1 cellular context compared by ENCODE assay signal in the genomic region with DNA sequence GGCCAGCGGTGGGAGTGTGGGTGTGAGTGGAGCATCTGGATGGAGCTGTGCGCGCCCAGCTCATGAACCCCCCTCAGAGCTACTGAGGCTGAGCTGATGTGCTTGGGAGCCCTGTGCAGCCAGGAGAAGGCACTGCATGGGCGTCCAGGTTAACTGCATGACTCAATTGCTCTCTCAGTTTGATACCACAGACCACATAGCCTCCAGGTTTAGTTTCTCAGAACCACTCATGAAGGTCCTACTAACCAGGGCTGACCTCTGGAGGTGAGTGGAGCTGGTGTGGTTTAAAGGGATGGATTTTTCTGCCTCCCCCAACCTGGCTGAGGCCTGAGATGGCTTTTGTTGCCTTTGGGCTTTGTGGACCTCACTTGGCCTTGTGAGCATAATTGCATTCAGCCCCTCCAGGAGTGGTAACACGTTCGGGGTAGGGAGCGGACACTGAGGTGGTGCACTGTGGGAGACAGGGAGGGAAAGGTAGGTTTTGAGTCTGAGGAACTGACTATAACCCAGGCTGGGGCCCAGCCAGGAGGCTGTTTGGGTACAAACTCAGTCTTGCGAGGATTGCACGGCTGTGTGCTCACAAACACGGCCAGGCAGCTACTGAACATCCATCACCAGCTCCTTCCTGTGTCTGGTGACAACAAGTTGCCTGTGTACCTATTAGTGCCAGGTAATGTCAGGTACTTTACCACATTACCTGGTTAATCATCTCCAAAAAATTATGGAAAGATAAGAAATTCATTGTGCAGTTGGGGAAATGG.
TF ChIP-seq lines count a peak whose summit lies in the region.

No MANE protein-coding gene starts in this region.

TF ChIP-seq in GM12878, 131 proteins besides CTCF, POLR2A, EP300 and RAD21 (continued from another document and continues in another):
- TF ChIP-seq, protein P1, sequence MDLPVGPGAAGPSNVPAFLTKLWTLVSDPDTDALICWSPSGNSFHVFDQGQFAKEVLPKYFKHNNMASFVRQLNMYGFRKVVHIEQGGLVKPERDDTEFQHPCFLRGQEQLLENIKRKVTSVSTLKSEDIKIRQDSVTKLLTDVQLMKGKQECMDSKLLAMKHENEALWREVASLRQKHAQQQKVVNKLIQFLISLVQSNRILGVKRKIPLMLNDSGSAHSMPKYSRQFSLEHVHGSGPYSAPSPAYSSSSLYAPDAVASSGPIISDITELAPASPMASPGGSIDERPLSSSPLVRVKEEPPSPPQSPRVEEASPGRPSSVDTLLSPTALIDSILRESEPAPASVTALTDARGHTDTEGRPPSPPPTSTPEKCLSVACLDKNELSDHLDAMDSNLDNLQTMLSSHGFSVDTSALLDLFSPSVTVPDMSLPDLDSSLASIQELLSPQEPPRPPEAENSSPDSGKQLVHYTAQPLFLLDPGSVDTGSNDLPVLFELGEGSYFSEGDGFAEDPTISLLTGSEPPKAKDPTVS (IDR thresholded peaks at IDR 0.05; ENCODE audit: low read depth, low read length), result no peak
- TF ChIP-seq SP1 (IDR thresholded peaks at IDR 0.05; ENCODE audit: low read depth, low read length) (no peak), ZNF622 (IDR thresholded peaks at IDR 0.05) (no peak), EZH2 (IDR thresholded peaks at IDR 0.05; ENCODE audit: borderline replicate concordance, control insufficient read depth, low read depth, low read length) (no peak), BMI1 (IDR thresholded peaks at IDR 0.05; ENCODE audit: borderline replicate concordance) (no peak), TARDBP (IDR thresholded peaks at IDR 0.05; ENCODE audit: borderline replicate concordance) (no peak), CREM (IDR thresholded peaks at IDR 0.05; ENCODE audit: low read depth) (no peak), TBL1XR1 (IDR thresholded peaks at IDR 0.05; ENCODE audit: low read depth, low read length) (no peak), ESRRA (IDR thresholded peaks at IDR 0.05; ENCODE audit: low read length) (no peak), EGR1 (IDR thresholded peaks at IDR 0.05; ENCODE audit: borderline replicate concordance in 1 of 2, low read depth in 2 of 2, low read length in 2 of 2) (no peak), SMAD1 (IDR thresholded peaks at IDR 0.05; ENCODE audit: low read depth, partially characterized antibody) (no peak), ZNF207 (IDR thresholded peaks at IDR 0.05; ENCODE audit: borderline replicate concordance) (no peak), BCL11A (IDR thresholded peaks at IDR 0.05; ENCODE audit: low read depth, low read length) (peak; percentile 53; the same call in 1 of the 2 replicates), RUNX3 (IDR thresholded peaks at IDR 0.05; ENCODE audit: low read length) (peak; percentile 95), NRF1 (conservative IDR thresholded peaks at IDR 0.05; ENCODE audit: low read depth, low read length) (no peak), SMC3 (IDR thresholded peaks at IDR 0.05; ENCODE audit: borderline replicate concordance, low read length) (peak; percentile 44; the same call in 1 of the 2 replicates), RB1 (IDR thresholded peaks at IDR 0.05; ENCODE audit: borderline replicate concordance) (no peak), IRF4 (IDR thresholded peaks at IDR 0.05; ENCODE audit: low read depth, low read length) (peak; percentile 69), EED (IDR thresholded peaks at IDR 0.05; ENCODE audit: low read depth) (peak; percentile 31; the same call in 1 of the 2 replicates), ASH2L (IDR thresholded peaks at IDR 0.05; ENCODE audit: borderline replicate concordance, low read depth) (no peak), SIN3A (IDR thresholded peaks at IDR 0.05; ENCODE audit: low read depth, low read length) (no peak), SRF (IDR thresholded peaks at IDR 0.05; ENCODE audit: low read depth in 2 of 2, low read length in 2 of 2) (0 out of 4 replicates have a peak, but pooled peaks of 1 of the 2 experiments have one; percentile 14), NR2C2 (IDR thresholded peaks at IDR 0.05; ENCODE audit: borderline replicate concordance, control insufficient read depth, insufficient read length, low read depth) (no peak)
- TF ChIP-seq, protein P2, sequence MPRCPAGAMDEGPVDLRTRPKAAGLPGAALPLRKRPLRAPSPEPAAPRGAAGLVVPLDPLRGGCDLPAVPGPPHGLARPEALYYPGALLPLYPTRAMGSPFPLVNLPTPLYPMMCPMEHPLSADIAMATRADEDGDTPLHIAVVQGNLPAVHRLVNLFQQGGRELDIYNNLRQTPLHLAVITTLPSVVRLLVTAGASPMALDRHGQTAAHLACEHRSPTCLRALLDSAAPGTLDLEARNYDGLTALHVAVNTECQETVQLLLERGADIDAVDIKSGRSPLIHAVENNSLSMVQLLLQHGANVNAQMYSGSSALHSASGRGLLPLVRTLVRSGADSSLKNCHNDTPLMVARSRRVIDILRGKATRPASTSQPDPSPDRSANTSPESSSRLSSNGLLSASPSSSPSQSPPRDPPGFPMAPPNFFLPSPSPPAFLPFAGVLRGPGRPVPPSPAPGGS (IDR thresholded peaks at IDR 0.05; ENCODE audit: borderline replicate concordance, insufficient read depth, low read depth, low read length, poor library complexity, severe bottlenecking), result no peak
- TF ChIP-seq, protein P3, sequence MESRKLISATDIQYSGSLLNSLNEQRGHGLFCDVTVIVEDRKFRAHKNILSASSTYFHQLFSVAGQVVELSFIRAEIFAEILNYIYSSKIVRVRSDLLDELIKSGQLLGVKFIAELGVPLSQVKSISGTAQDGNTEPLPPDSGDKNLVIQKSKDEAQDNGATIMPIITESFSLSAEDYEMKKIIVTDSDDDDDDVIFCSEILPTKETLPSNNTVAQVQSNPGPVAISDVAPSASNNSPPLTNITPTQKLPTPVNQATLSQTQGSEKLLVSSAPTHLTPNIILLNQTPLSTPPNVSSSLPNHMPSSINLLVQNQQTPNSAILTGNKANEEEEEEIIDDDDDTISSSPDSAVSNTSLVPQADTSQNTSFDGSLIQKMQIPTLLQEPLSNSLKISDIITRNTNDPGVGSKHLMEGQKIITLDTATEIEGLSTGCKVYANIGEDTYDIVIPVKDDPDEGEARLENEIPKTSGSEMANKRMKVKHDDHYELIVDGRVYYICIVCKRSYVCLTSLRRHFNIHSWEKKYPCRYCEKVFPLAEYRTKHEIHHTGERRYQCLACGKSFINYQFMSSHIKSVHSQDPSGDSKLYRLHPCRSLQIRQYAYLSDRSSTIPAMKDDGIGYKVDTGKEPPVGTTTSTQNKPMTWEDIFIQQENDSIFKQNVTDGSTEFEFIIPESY (IDR thresholded peaks at IDR 0.05), result no peak
- TF ChIP-seq, protein P4, sequence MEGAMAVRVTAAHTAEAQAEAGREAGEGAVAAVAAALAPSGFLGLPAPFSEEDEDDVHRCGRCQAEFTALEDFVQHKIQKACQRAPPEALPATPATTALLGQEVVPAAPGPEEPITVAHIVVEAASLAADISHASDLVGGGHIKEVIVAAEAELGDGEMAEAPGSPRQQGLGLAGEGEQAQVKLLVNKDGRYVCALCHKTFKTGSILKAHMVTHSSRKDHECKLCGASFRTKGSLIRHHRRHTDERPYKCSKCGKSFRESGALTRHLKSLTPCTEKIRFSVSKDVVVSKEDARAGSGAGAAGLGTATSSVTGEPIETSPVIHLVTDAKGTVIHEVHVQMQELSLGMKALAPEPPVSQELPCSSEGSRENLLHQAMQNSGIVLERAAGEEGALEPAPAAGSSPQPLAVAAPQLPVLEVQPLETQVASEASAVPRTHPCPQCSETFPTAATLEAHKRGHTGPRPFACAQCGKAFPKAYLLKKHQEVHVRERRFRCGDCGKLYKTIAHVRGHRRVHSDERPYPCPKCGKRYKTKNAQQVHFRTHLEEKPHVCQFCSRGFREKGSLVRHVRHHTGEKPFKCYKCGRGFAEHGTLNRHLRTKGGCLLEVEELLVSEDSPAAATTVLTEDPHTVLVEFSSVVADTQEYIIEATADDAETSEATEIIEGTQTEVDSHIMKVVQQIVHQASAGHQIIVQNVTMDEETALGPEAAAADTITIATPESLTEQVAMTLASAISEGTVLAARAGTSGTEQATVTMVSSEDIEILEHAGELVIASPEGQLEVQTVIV (IDR thresholded peaks at IDR 0.05; ENCODE audit: borderline replicate concordance, partially characterized antibody), result no peak
- TF ChIP-seq, protein P5, sequence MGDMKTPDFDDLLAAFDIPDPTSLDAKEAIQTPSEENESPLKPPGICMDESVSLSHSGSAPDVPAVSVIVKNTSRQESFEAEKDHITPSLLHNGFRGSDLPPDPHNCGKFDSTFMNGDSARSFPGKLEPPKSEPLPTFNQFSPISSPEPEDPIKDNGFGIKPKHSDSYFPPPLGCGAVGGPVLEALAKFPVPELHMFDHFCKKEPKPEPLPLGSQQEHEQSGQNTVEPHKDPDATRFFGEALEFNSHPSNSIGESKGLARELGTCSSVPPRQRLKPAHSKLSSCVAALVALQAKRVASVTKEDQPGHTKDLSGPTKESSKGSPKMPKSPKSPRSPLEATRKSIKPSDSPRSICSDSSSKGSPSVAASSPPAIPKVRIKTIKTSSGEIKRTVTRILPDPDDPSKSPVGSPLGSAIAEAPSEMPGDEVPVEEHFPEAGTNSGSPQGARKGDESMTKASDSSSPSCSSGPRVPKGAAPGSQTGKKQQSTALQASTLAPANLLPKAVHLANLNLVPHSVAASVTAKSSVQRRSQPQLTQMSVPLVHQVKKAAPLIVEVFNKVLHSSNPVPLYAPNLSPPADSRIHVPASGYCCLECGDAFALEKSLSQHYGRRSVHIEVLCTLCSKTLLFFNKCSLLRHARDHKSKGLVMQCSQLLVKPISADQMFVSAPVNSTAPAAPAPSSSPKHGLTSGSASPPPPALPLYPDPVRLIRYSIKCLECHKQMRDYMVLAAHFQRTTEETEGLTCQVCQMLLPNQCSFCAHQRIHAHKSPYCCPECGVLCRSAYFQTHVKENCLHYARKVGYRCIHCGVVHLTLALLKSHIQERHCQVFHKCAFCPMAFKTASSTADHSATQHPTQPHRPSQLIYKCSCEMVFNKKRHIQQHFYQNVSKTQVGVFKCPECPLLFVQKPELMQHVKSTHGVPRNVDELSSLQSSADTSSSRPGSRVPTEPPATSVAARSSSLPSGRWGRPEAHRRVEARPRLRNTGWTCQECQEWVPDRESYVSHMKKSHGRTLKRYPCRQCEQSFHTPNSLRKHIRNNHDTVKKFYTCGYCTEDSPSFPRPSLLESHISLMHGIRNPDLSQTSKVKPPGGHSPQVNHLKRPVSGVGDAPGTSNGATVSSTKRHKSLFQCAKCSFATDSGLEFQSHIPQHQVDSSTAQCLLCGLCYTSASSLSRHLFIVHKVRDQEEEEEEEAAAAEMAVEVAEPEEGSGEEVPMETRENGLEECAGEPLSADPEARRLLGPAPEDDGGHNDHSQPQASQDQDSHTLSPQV (IDR thresholded peaks at IDR 0.05), result no peak
- TF ChIP-seq, protein P6, sequence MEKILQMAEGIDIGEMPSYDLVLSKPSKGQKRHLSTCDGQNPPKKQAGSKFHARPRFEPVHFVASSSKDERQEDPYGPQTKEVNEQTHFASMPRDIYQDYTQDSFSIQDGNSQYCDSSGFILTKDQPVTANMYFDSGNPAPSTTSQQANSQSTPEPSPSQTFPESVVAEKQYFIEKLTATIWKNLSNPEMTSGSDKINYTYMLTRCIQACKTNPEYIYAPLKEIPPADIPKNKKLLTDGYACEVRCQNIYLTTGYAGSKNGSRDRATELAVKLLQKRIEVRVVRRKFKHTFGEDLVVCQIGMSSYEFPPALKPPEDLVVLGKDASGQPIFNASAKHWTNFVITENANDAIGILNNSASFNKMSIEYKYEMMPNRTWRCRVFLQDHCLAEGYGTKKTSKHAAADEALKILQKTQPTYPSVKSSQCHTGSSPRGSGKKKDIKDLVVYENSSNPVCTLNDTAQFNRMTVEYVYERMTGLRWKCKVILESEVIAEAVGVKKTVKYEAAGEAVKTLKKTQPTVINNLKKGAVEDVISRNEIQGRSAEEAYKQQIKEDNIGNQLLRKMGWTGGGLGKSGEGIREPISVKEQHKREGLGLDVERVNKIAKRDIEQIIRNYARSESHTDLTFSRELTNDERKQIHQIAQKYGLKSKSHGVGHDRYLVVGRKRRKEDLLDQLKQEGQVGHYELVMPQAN (conservative IDR thresholded peaks at IDR 0.05), result no peak
- TF ChIP-seq, protein P7, sequence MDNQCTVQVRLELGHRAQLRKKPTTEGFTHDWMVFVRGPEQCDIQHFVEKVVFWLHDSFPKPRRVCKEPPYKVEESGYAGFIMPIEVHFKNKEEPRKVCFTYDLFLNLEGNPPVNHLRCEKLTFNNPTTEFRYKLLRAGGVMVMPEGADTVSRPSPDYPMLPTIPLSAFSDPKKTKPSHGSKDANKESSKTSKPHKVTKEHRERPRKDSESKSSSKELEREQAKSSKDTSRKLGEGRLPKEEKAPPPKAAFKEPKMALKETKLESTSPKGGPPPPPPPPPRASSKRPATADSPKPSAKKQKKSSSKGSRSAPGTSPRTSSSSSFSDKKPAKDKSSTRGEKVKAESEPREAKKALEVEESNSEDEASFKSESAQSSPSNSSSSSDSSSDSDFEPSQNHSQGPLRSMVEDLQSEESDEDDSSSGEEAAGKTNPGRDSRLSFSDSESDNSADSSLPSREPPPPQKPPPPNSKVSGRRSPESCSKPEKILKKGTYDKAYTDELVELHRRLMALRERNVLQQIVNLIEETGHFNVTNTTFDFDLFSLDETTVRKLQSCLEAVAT (IDR thresholded peaks at IDR 0.05), result no peak
- TF ChIP-seq, protein P8, sequence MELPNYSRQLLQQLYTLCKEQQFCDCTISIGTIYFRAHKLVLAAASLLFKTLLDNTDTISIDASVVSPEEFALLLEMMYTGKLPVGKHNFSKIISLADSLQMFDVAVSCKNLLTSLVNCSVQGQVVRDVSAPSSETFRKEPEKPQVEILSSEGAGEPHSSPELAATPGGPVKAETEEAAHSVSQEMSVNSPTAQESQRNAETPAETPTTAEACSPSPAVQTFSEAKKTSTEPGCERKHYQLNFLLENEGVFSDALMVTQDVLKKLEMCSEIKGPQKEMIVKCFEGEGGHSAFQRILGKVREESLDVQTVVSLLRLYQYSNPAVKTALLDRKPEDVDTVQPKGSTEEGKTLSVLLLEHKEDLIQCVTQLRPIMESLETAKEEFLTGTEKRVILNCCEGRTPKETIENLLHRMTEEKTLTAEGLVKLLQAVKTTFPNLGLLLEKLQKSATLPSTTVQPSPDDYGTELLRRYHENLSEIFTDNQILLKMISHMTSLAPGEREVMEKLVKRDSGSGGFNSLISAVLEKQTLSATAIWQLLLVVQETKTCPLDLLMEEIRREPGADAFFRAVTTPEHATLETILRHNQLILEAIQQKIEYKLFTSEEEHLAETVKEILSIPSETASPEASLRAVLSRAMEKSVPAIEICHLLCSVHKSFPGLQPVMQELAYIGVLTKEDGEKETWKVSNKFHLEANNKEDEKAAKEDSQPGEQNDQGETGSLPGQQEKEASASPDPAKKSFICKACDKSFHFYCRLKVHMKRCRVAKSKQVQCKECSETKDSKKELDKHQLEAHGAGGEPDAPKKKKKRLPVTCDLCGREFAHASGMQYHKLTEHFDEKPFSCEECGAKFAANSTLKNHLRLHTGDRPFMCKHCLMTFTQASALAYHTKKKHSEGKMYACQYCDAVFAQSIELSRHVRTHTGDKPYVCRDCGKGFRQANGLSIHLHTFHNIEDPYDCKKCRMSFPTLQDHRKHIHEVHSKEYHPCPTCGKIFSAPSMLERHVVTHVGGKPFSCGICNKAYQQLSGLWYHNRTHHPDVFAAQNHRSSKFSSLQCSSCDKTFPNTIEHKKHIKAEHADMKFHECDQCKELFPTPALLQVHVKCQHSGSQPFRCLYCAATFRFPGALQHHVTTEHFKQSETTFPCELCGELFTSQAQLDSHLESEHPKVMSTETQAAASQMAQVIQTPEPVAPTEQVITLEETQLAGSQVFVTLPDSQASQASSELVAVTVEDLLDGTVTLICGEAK (IDR thresholded peaks at IDR 0.05; ENCODE audit: borderline replicate concordance), result no peak
